ENCODE assay signal across 7 cellular contexts in the genomic region with DNA sequence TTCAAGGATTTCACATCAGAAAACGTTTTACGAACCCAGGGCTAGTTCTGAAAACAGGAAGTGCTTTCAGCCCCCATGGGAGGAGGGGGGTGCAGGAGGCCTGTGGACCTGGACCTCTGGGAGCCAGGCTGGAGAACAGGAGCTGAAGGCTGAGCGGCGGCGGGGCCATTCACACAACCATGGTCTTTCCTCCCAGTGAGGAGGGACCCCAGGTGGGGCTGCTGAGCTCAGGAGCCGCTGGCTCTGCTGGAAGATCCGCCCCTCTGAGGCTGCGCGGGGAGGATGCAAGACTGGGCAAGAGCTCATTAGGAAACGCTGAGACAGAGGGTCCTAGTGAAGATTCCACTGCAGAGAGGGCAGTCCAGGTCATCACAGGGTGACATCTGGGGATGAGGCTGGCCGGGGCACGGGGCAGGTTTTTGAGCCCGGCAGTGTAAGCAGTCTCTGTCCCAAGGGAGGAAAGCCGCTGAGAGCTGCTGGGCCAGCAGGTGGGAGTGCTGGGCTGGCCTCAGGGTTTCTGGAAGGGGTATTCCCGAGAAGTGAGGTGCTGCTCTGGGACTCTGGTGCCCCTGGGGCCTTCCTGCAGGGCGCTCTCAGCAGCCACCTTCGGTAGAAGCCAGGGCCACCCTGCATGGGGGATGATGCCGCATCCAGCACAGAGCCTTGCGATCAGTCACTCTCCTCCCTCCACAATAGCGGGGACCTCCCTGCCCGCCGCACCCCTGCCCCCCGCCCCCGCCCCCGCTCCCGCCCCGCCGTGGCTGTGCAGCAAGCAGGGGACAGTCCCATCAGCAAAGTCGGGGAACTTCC. TPM values are rescaled to one million over a fixed set of nuclear protein-coding genes. Genes with fewer than 3 reads are reported as not detected.
DNase-seq lines count a peak whose midpoint lies in the region; ATAC-seq and TF ChIP-seq lines count a peak whose summit lies in the region.

No MANE protein-coding gene starts in this region.

- no peak overlapping the region for H3K4me3 ChIP-seq in HL-60 (replicated peaks; ENCODE audit: insufficient read depth, low read length)

- peak overlapping the region; percentile 47 for H3K27ac ChIP-seq in HL-60 (replicated peaks)
- H3K27ac ChIP-seq in foreskin keratinocyte = no peak overlapping the region

- CTCF ChIA-PET in activated CD8-positive, alpha-beta T cell treated with anti-CD3 and anti-CD28 coated beads for 36 hours (lab: Charles Lee) = interaction anchor here (0.6 to 1.9 kb wide), 4 partner anchors 11 to 86 kb away, joined by 3 to 12 read pairs (median 3); partner anchors contain the start of gene MX1

- POLR2A ChIA-PET in activated CD8-positive, alpha-beta T cell treated with anti-CD3 and anti-CD28 coated beads for 36 hours (lab: Charles Lee) = interaction anchor here (0.7 to 1.8 kb wide), 6 partner anchors 8 to 200 kb away, joined by 3 to 7 read pairs (median 4); partner anchors contain the start of gene MX2

- H3K9me3 Mint-ChIP-seq in activated CD8-positive, alpha-beta T cell treated with anti-CD3 and anti-CD28 coated beads for 36 hours = no peaks in the 10 kb centered on the region
- H3K9me3 Mint-ChIP-seq in progenitor cell of endocrine pancreas (ENCODE audit: low read depth) = no peaks in the 10 kb centered on the region

- H3K4me1 ChIP-seq in foreskin keratinocyte = peaks cover 8% of the 10 kb centered on the region

- TF ChIP-seq CTCF in HL-60 (IDR thresholded peaks at IDR 0.05; ENCODE audit: insufficient read depth, low read length) (no peak), foreskin keratinocyte (conservative IDR thresholded peaks at IDR 0.05) (peak; percentile 44), progenitor cell of endocrine pancreas (IDR thresholded peaks at IDR 0.05; ENCODE audit: unreplicated experiment) (peak; percentile 35)
- TF ChIP-seq CTCF in activated CD8-positive, alpha-beta T cell treated with anti-CD3 and anti-CD28 coated beads for 36 hours (IDR thresholded peaks at IDR 0.05) = peak; percentile 11

- H3K4me1 Mint-ChIP-seq in activated CD8-positive, alpha-beta T cell treated with anti-CD3 and anti-CD28 coated beads for 36 hours (ENCODE audit: low read depth) = peaks cover 65% of the 10 kb centered on the region
- H3K4me1 Mint-ChIP-seq in progenitor cell of endocrine pancreas (ENCODE audit: low read depth) = peaks cover 3% of the 10 kb centered on the region

- H3K27me3 Mint-ChIP-seq in activated CD8-positive, alpha-beta T cell treated with anti-CD3 and anti-CD28 coated beads for 36 hours = no peaks in the 10 kb centered on the region
- H3K27me3 Mint-ChIP-seq in progenitor cell of endocrine pancreas = peaks cover 28% of the 10 kb centered on the region

- H3K36me3 Mint-ChIP-seq in activated CD8-positive, alpha-beta T cell treated with anti-CD3 and anti-CD28 coated beads for 36 hours (ENCODE audit: low read depth) = peaks cover 3% of the 10 kb centered on the region
- H3K36me3 Mint-ChIP-seq in progenitor cell of endocrine pancreas (ENCODE audit: insufficient read depth) = no peaks in the 10 kb centered on the region

- intact Hi-C loops in activated CD8-positive, alpha-beta T cell treated with anti-CD3 and anti-CD28 coated beads for 36 hours (cut with micrococcal nuclease) = no loop called here

- H3K27me3 ChIP-seq in HL-60 (ENCODE audit: insufficient read depth, poor library complexity, severe bottlenecking) (no peaks in the 10 kb centered on the region), foreskin keratinocyte (peaks cover 2% of the 10 kb centered on the region)

- H3K4me3 Mint-ChIP-seq in activated CD8-positive, alpha-beta T cell treated with anti-CD3 and anti-CD28 coated beads for 36 hours = peak overlapping the region; percentile 70
- H3K4me3 Mint-ChIP-seq in progenitor cell of endocrine pancreas (ENCODE audit: low read depth) = peak overlapping the region; percentile 56

- ATAC-seq in GM19043 (IDR thresholded peaks at IDR 0.05; ENCODE audit: low read depth, unreplicated experiment) (peak; percentile 34), foreskin keratinocyte (peak; percentile 63), HG02678 (IDR thresholded peaks at IDR 0.05; ENCODE audit: unreplicated experiment) (no peak)
- peak; percentile 84 for ATAC-seq in activated CD8-positive, alpha-beta T cell treated with anti-CD3 and anti-CD28 coated beads for 36 hours

- peak in 1 of 2 experiments; percentile 72 for DNase-seq in HL-60 (ENCODE audit: low read depth in 1 of 2, low spot score in 1 of 2)
- peak; percentile 55 for DNase-seq in activated CD8-positive, alpha-beta T cell treated with anti-CD3 and anti-CD28 coated beads for 36 hours
- no peak for DNase-seq in foreskin keratinocyte
- no peak for DNase-seq in progenitor cell of endocrine pancreas (ENCODE audit: low spot score, unreplicated experiment)
- DNase-seq in NCI-H1417 treated with DMSO at 0.1 percent for 48 hours (lab: John Stamatoyannopoulos, UW) = no peak

- peak overlapping the region; percentile 92 for H3K27ac Mint-ChIP-seq in activated CD8-positive, alpha-beta T cell treated with anti-CD3 and anti-CD28 coated beads for 36 hours
- H3K27ac Mint-ChIP-seq in progenitor cell of endocrine pancreas = no peak overlapping the region

RNA-seq across cellular contexts. Expression of gene MX2, which starts 7.5 kb away (rescaled TPM):
- 10 to 100 TPM in 1 of 2 experiments, 1 to 10 TPM in 1; 9.2 to 10.3 TPM for total RNA-seq in activated CD8-positive, alpha-beta T cell treated with anti-CD3 and anti-CD28 coated beads for 36 hours
- 16.7 and 43.2 TPM in 2 replicates for total RNA-seq in foreskin keratinocyte
- polyA plus RNA-seq in foreskin keratinocyte = 10.1 and 25.7 TPM in 2 replicates
- 0.69 and 0.86 TPM in 2 replicates for total RNA-seq in progenitor cell of endocrine pancreas

RNA-seq across cellular contexts. Expression of gene FAM3B, which starts 52.7 kb away (rescaled TPM):
- not detected for total RNA-seq in activated CD8-positive, alpha-beta T cell treated with anti-CD3 and anti-CD28 coated beads for 36 hours
- not detected in 2 replicates for total RNA-seq in foreskin keratinocyte
- not detected in 2 replicates for polyA plus RNA-seq in foreskin keratinocyte
- total RNA-seq in progenitor cell of endocrine pancreas = 8.2 and 10.1 TPM in 2 replicates

RNA-seq across cellular contexts. Expression of gene MX1, which starts 56.7 kb away (rescaled TPM):
- total RNA-seq in activated CD8-positive, alpha-beta T cell treated with anti-CD3 and anti-CD28 coated beads for 36 hours = 10 to 100 TPM; 39.4 to 40.0 TPM
- total RNA-seq in foreskin keratinocyte = 251 and 297 TPM in 2 replicates
- 154 and 172 TPM in 2 replicates for polyA plus RNA-seq in foreskin keratinocyte
- 2.1 and 2.6 TPM in 2 replicates for total RNA-seq in progenitor cell of endocrine pancreas

Comparison
In these comparisons a context has a peak if more than half of its experiments do, and no peak if none do; other contexts are left out.
1. RNA of gene MX1, which starts 56.7 kb away (total RNA-seq): 251 to 297 TPM in foreskin keratinocyte and 39.4 to 40.0 TPM in activated CD8-positive, alpha-beta T cell treated with anti-CD3 and anti-CD28 coated beads for 36 hours; 2.1 to 2.6 TPM in progenitor cell of endocrine pancreas; every median in the first group is over 10 times any median in the second.